Comparison of ENCODE assay signal across 14 cellular contexts in genomic region chr20:23125159-23125558, GRCh38. TPM values are rescaled to one million over a fixed set of nuclear protein-coding genes. Genes with fewer than 3 reads are reported as not detected.
A peak's percentile ranks its signal among the peaks of the same experiment; 100 is the strongest.
DNase-seq lines count a peak whose midpoint lies in the region; ATAC-seq and TF ChIP-seq lines count a peak whose summit lies in the region.
"Had no signal": no experiment of that assay in that cellular context is flagged by ENCODE, and none has a peak within 500 bp of the region (broad histone marks: within the 10 kb centered on the region; RNA-seq: fewer than 3 reads in every experiment).

No MANE protein-coding gene starts in this region.

- H3K4me3 ChIP-seq in naive thymus-derived CD4-positive, alpha-beta T cell (ENCODE audit: low read length), result no peak overlapping the region
- H3K4me3 ChIP-seq: right lobe of liver had no signal

- H3K4me3 Mint-ChIP-seq in neural crest cell, result no peak overlapping the region
- H3K4me3 Mint-ChIP-seq in naive thymus-derived CD4-positive, alpha-beta T cell, result no peak overlapping the region
- H3K4me3 Mint-ChIP-seq: central memory CD8-positive, alpha-beta T cell had no signal

- H3K27ac Mint-ChIP-seq in neural crest cell (ENCODE audit: unreplicated experiment), result peak overlapping the region; percentile 35
- H3K27ac Mint-ChIP-seq in naive thymus-derived CD4-positive, alpha-beta T cell, result no peak overlapping the region

- POLR2A ChIA-PET in naive thymus-derived CD4-positive, alpha-beta T cell (lab: Charles Lee), result no interaction called here

- no peaks in the 10 kb centered on the region for H3K9me3 ChIP-seq in naive thymus-derived CD4-positive, alpha-beta T cell (ENCODE audit: control insufficient read depth in 2 of 3, low read length in 3 of 3)
- H3K9me3 ChIP-seq: right lobe of liver had no signal

- no peak for ATAC-seq in naive thymus-derived CD4-positive, alpha-beta T cell
- ATAC-seq: HepG2 had no signal

- intact Hi-C loops in naive thymus-derived CD4-positive, alpha-beta T cell (cut with micrococcal nuclease), result no loop called here

- H3K4me1 ChIP-seq in naive thymus-derived CD4-positive, alpha-beta T cell (ENCODE audit: control insufficient read depth in 2 of 2, insufficient read depth in 2 of 2, low read length in 2 of 2), result no peaks in the 10 kb centered on the region
- H3K4me1 ChIP-seq: right lobe of liver had no signal

- no peaks in the 10 kb centered on the region for H3K36me3 Mint-ChIP-seq in neural crest cell (ENCODE audit: low read depth)
- no peaks in the 10 kb centered on the region for H3K36me3 Mint-ChIP-seq in naive thymus-derived CD4-positive, alpha-beta T cell

- no peaks in the 10 kb centered on the region for H3K4me1 Mint-ChIP-seq in neural crest cell
- H3K4me1 Mint-ChIP-seq in naive thymus-derived CD4-positive, alpha-beta T cell, result peaks cover 0 to 13% (median 0%) of the 10 kb centered on the region in 7 donors
- H3K4me1 Mint-ChIP-seq: central memory CD8-positive, alpha-beta T cell had no signal

- H3K27ac ChIP-seq in naive thymus-derived CD4-positive, alpha-beta T cell (ENCODE audit: low read depth, low read length), result no peak overlapping the region

- H3K36me3 ChIP-seq in naive thymus-derived CD4-positive, alpha-beta T cell (ENCODE audit: control insufficient read depth in 2 of 3, insufficient read depth in 3 of 3, low read length in 3 of 3), result no peaks in the 10 kb centered on the region
- H3K36me3 ChIP-seq: right lobe of liver had no signal

- DNase-seq in COR-L47 (lab: John Stamatoyannopoulos, UW) (peak; percentile 87), NCI-H1105 treated with DMSO at 0.1 percent for 48 hours (lab: John Stamatoyannopoulos, UW) (peak; percentile 78), RPMI8226 (peak; percentile 60), neural crest cell (ENCODE audit: low read depth, low spot score) (no peak), GF-D8 (lab: John Stamatoyannopoulos, UW) (no peak)
- DNase-seq in naive thymus-derived CD4-positive, alpha-beta T cell, result no peak
- no peak for DNase-seq in activated CD4-positive, CD25-positive, alpha-beta regulatory T cell (lab: John Stamatoyannopoulos, UW)
- DNase-seq in effector CD8-positive, alpha-beta T cell (lab: John Stamatoyannopoulos, UW), result no peak
- DNase-seq: MM.1S, NCI-H526 treated with DMSO at 0.1 percent for 48 hours had no signal

- no peaks in the 10 kb centered on the region for H3K9me3 Mint-ChIP-seq in neural crest cell
- H3K9me3 Mint-ChIP-seq in naive thymus-derived CD4-positive, alpha-beta T cell, result peaks cover 0 to 2% (median 0%) of the 10 kb centered on the region in 11 donors
- H3K9me3 Mint-ChIP-seq: central memory CD8-positive, alpha-beta T cell had no signal

- H3K27me3 Mint-ChIP-seq in neural crest cell (ENCODE audit: low read depth), result no peaks in the 10 kb centered on the region
- H3K27me3 Mint-ChIP-seq in naive thymus-derived CD4-positive, alpha-beta T cell, result peaks cover 0 to 11% (median 7%) of the 10 kb centered on the region in 5 donors
- H3K27me3 Mint-ChIP-seq: central memory CD8-positive, alpha-beta T cell had no signal

- CTCF ChIA-PET in naive thymus-derived CD4-positive, alpha-beta T cell (lab: Charles Lee), result no interaction called here

- no peak for TF ChIP-seq CTCF in neural crest cell (conservative IDR thresholded peaks at IDR 0.05)

- no peaks in the 10 kb centered on the region for H3K27me3 ChIP-seq in naive thymus-derived CD4-positive, alpha-beta T cell (ENCODE audit: control insufficient read depth in 2 of 2, insufficient read depth in 2 of 2, low read length in 2 of 2)
- H3K27me3 ChIP-seq: right lobe of liver had no signal

RNA-seq across cellular contexts. Expression of gene CD93, which starts 39.0 kb away (rescaled TPM):
- 0.44 and 0.50 TPM in 2 replicates for total RNA-seq in neural crest cell
- 10 to 100 TPM in 1 of 5 experiments, 1 to 10 TPM in 2, under 1 TPM in 2; 0.32 to 61.2 (median 4.6) TPM for total RNA-seq in naive thymus-derived CD4-positive, alpha-beta T cell
- under 1 TPM in 1 of 2 donors, not detected in 1; 0.02 TPM for polyA plus RNA-seq in naive thymus-derived CD4-positive, alpha-beta T cell
- total RNA-seq: HepG2 had no signal
- polyA plus RNA-seq: HepG2, neural cell had no signal

Comparison
In these comparisons a context has a peak if more than half of its experiments do, and no peak if none do; other contexts are left out.
1. DNase-seq: peak in COR-L47 (single experiment), NCI-H1105 treated with DMSO at 0.1 percent for 48 hours (single experiment) and RPMI8226 (single experiment); none in neural crest cell (single experiment), naive thymus-derived CD4-positive, alpha-beta T cell (0 of 9), activated CD4-positive, CD25-positive, alpha-beta regulatory T cell (0 of 4), GF-D8 (single experiment) and effector CD8-positive, alpha-beta T cell (single experiment).